In the genomic region with DNA sequence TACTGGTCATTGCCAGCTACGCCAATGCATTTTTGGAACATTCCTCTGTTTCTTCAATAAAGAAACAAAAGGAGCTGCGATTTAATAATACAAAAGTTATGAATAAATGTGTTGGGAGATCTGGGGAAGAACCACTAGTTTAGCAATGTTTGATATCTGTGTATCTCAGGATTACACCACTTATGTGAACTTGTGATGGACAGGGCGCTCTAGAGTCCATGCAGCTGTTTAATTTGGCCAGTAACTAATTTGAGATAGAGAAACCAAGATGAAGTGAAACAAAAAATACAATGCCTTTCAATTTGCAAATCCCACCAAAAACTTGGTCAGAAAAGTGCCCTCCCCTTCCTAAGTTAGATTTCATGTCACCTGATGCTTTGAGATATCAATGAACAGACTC, we compare ENCODE assay signal across 44 cellular contexts. TPM values are rescaled to one million over a fixed set of nuclear protein-coding genes. Genes with fewer than 3 reads are reported as not detected.
"Had no signal": no experiment of that assay in that cellular context is flagged by ENCODE, and none has a peak within 500 bp of the region (broad histone marks: within the 10 kb centered on the region; RNA-seq: fewer than 3 reads in every experiment).

No MANE protein-coding gene starts in this region.

- H3K4me1 Mint-ChIP-seq: activated naive CD4-positive, alpha-beta T cell treated with anti-CD3 and anti-CD28 coated beads, Interleukin-2, amount 10 ng/mL, durations not matched to agents 7 days and 5 days; activated naive CD4-positive, alpha-beta T cell treated with anti-CD3 and anti-CD28 coated beads, Interleukin-2, amount 50 U/mL, for 24 hours; activated naive CD8-positive, alpha-beta T cell treated with anti-CD3 and anti-CD28 coated beads for 36 hours; activated naive CD8-positive, alpha-beta T cell treated with anti-CD3 and anti-CD28 coated beads, Interleukin-2, amount 10 ng/mL, durations not matched to agents 7 days and 5 days; activated naive CD8-positive, alpha-beta T cell treated with anti-CD3 and anti-CD28 coated beads, Interleukin-2, amount 50 U/mL, for 24 hours; activated T-helper 17 cell treated with anti-CD3 and anti-CD28 coated beads, Interleukin-2, amount 50 U/mL, for 72 hours; brain; central memory CD8-positive, alpha-beta T cell had no signal

- DNase-seq: activated effector memory CD4-positive, alpha-beta T cell treated with anti-CD3 and anti-CD28 coated beads, Interleukin-2, amount 50 U/mL, for 16 hours; activated effector memory CD4-positive, alpha-beta T cell treated with Interleukin-2 at 50 U/mL for 16 hours; activated gamma-delta T cell; activated gamma-delta T cell treated with Interleukin-2 at 50 U/mL for 16 hours; activated naive CD4-positive, alpha-beta T cell; activated naive CD4-positive, alpha-beta T cell treated with anti-CD3 and anti-CD28 coated beads for 36 hours; activated naive CD4-positive, alpha-beta T cell treated with anti-CD3 and anti-CD28 coated beads, Interleukin-2, amount 10 ng/mL, durations not matched to agents 7 days and 5 days; activated naive CD4-positive, alpha-beta T cell treated with anti-CD3 and anti-CD28 coated beads, Interleukin-2, amount 50 U/mL, for 16 hours; activated naive CD4-positive, alpha-beta T cell treated with Interleukin-2 at 50 U/mL for 16 hours; activated naive CD8-positive, alpha-beta T cell treated with anti-CD3 and anti-CD28 coated beads for 36 hours; activated naive CD8-positive, alpha-beta T cell treated with anti-CD3 and anti-CD28 coated beads, Interleukin-2, amount 10 ng/mL, durations not matched to agents 7 days and 5 days; activated naive CD8-positive, alpha-beta T cell treated with anti-CD3 and anti-CD28 coated beads, Interleukin-2, amount 50 U/mL, for 24 hours; activated T-cell treated with anti-CD3 and anti-CD28 coated beads, Interleukin-2, amount 50 U/mL, for 1 hour; activated T-cell treated with anti-CD3 and anti-CD28 coated beads, Interleukin-2, amount 50 U/mL, for 24 hours; activated T-cell treated with anti-CD3 and anti-CD28 coated beads, Interleukin-2, amount 50 U/mL, for 4 hours; activated T-cell treated with anti-CD3 and anti-CD28 coated beads, Interleukin-2, amount 50 U/mL, for 48 hours; activated T-cell treated with anti-CD3 and anti-CD28 coated beads, Interleukin-2, amount 50 U/mL, for 72 hours; adrenal gland; amniotic stem cell; amygdala; anterior cingulate cortex; aorta; body of pancreas; brain microvascular endothelial cell; caudate nucleus; central memory CD4-positive, alpha-beta T cell; cerebellar nuclear complex had no signal

- H3K4me3 ChIP-seq: adrenal gland, ascending aorta, body of pancreas, breast epithelium, cardiac muscle cell had no signal

- H3K27ac Mint-ChIP-seq: activated naive CD4-positive, alpha-beta T cell treated with anti-CD3 and anti-CD28 coated beads for 36 hours; activated naive CD4-positive, alpha-beta T cell treated with anti-CD3 and anti-CD28 coated beads, Interleukin-2, amount 10 ng/mL, durations not matched to agents 7 days and 5 days; activated naive CD4-positive, alpha-beta T cell treated with anti-CD3 and anti-CD28 coated beads, Interleukin-2, amount 50 U/mL, for 24 hours; activated naive CD4-positive, alpha-beta T cell treated with anti-CD3 and anti-CD28 coated beads, Interleukin-2, amount 50 U/mL, for 72 hours; activated naive CD8-positive, alpha-beta T cell; activated naive CD8-positive, alpha-beta T cell treated with anti-CD3 and anti-CD28 coated beads for 36 hours; activated naive CD8-positive, alpha-beta T cell treated with anti-CD3 and anti-CD28 coated beads, Interleukin-2, amount 10 ng/mL, durations not matched to agents 7 days and 5 days; activated naive CD8-positive, alpha-beta T cell treated with anti-CD3 and anti-CD28 coated beads, Interleukin-2, amount 50 U/mL, for 24 hours; activated T-cell treated with anti-CD3 and anti-CD28 coated beads, Interleukin-2, amount 50 U/mL, for 24 hours; activated T-cell treated with anti-CD3 and anti-CD28 coated beads, Interleukin-2, amount 50 U/mL, for 72 hours; activated T-helper 1 cell treated with anti-CD3 and anti-CD28 coated beads, Interleukin-12 subunit alpha, Interleukin-12 subunit beta, Interleukin-2, Interleukin-4 antibody, amounts not matched to agents 30 ng/mL and 10 ng/mL and 1 ng/mL, durations not matched to agents 14 hours and 24 hours and 36 hours; activated T-helper 17 cell treated with anti-CD3 and anti-CD28 coated beads, Interleukin-2, amount 50 U/mL, for 72 hours; activated T-helper 2 cell treated with anti-CD3 and anti-CD28 coated beads, Interferon-gamma antibody, Interleukin-2, Interleukin-4, amounts not matched to agents 10 μg/mL and 5 μg/mL and 100 μg/mL, durations not matched to agents 14 hours and 24 hours and 36 hours; brain had no signal

- H3K36me3 Mint-ChIP-seq: activated naive CD4-positive, alpha-beta T cell treated with anti-CD3 and anti-CD28 coated beads, Interleukin-2, amount 10 ng/mL, durations not matched to agents 7 days and 5 days; activated naive CD4-positive, alpha-beta T cell treated with anti-CD3 and anti-CD28 coated beads, Interleukin-2, amount 50 U/mL, for 24 hours; activated naive CD8-positive, alpha-beta T cell; activated naive CD8-positive, alpha-beta T cell treated with anti-CD3 and anti-CD28 coated beads for 36 hours; activated naive CD8-positive, alpha-beta T cell treated with anti-CD3 and anti-CD28 coated beads, Interleukin-2, amount 10 ng/mL, durations not matched to agents 7 days and 5 days; brain had no signal

- H3K27me3 ChIP-seq: adrenal gland, ascending aorta, body of pancreas, brain microvascular endothelial cell, breast epithelium had no signal

- H3K4me1 ChIP-seq: adrenal gland, ascending aorta, body of pancreas, breast epithelium had no signal

- H3K9me3 Mint-ChIP-seq: activated naive CD4-positive, alpha-beta T cell treated with anti-CD3 and anti-CD28 coated beads for 36 hours; activated naive CD4-positive, alpha-beta T cell treated with anti-CD3 and anti-CD28 coated beads, Interleukin-2, amount 10 ng/mL, durations not matched to agents 7 days and 5 days; activated naive CD4-positive, alpha-beta T cell treated with anti-CD3 and anti-CD28 coated beads, Interleukin-2, amount 50 U/mL, for 24 hours; activated naive CD8-positive, alpha-beta T cell treated with anti-CD3 and anti-CD28 coated beads, Interleukin-2, amount 10 ng/mL, durations not matched to agents 7 days and 5 days; activated T-cell treated with anti-CD3 and anti-CD28 coated beads, Interleukin-2, amount 50 U/mL, for 24 hours; activated T-cell treated with anti-CD3 and anti-CD28 coated beads, Interleukin-2, amount 50 U/mL, for 72 hours; activated T-helper 1 cell treated with anti-CD3 and anti-CD28 coated beads, Interleukin-12 subunit alpha, Interleukin-12 subunit beta, Interleukin-2, Interleukin-4 antibody, amounts not matched to agents 30 ng/mL and 10 ng/mL and 1 ng/mL, durations not matched to agents 14 hours and 24 hours and 36 hours; activated T-helper 17 cell treated with anti-CD3 and anti-CD28 coated beads, Interleukin-2, amount 50 U/mL, for 72 hours; activated T-helper 2 cell treated with anti-CD3 and anti-CD28 coated beads, Interferon-gamma antibody, Interleukin-2, Interleukin-4, amounts not matched to agents 10 μg/mL and 5 μg/mL and 100 μg/mL, durations not matched to agents 14 hours and 24 hours and 36 hours; central memory CD8-positive, alpha-beta T cell had no signal

- H3K27ac ChIP-seq: adrenal gland, ascending aorta, body of pancreas, brain microvascular endothelial cell, breast epithelium, cardiac muscle cell had no signal

- H3K4me3 Mint-ChIP-seq: activated naive CD4-positive, alpha-beta T cell treated with anti-CD3 and anti-CD28 coated beads for 36 hours; activated naive CD4-positive, alpha-beta T cell treated with anti-CD3 and anti-CD28 coated beads, Interleukin-2, amount 10 ng/mL, durations not matched to agents 7 days and 5 days; activated naive CD4-positive, alpha-beta T cell treated with anti-CD3 and anti-CD28 coated beads, Interleukin-2, amount 50 U/mL, for 24 hours; activated naive CD8-positive, alpha-beta T cell; activated naive CD8-positive, alpha-beta T cell treated with anti-CD3 and anti-CD28 coated beads for 36 hours; activated naive CD8-positive, alpha-beta T cell treated with anti-CD3 and anti-CD28 coated beads, Interleukin-2, amount 10 ng/mL, durations not matched to agents 7 days and 5 days; activated naive CD8-positive, alpha-beta T cell treated with anti-CD3 and anti-CD28 coated beads, Interleukin-2, amount 50 U/mL, for 24 hours; activated T-cell treated with anti-CD3 and anti-CD28 coated beads, Interleukin-2, amount 50 U/mL, for 24 hours; activated T-cell treated with anti-CD3 and anti-CD28 coated beads, Interleukin-2, amount 50 U/mL, for 4 hours; activated T-cell treated with anti-CD3 and anti-CD28 coated beads, Interleukin-2, amount 50 U/mL, for 72 hours; activated T-helper 1 cell treated with anti-CD3 and anti-CD28 coated beads, Interleukin-12 subunit alpha, Interleukin-12 subunit beta, Interleukin-2, Interleukin-4 antibody, amounts not matched to agents 30 ng/mL and 10 ng/mL and 1 ng/mL, durations not matched to agents 14 hours and 24 hours and 36 hours; activated T-helper 17 cell treated with anti-CD3 and anti-CD28 coated beads, Interleukin-2, amount 50 U/mL, for 72 hours; brain; central memory CD8-positive, alpha-beta T cell had no signal

- H3K9me3 ChIP-seq: adrenal gland, ascending aorta, body of pancreas had no signal

- ATAC-seq: activated naive CD4-positive, alpha-beta T cell treated with anti-CD3 and anti-CD28 coated beads, Interleukin-2, amount 50 U/mL, for 72 hours; activated naive CD8-positive, alpha-beta T cell treated with anti-CD3 and anti-CD28 coated beads, Interleukin-2, amount 50 U/mL, for 24 hours; activated T-cell treated with anti-CD3 and anti-CD28 coated beads, Interleukin-2, amount 50 U/mL, for 4 hours; activated T-cell treated with anti-CD3 and anti-CD28 coated beads, Interleukin-2, amount 50 U/mL, for 72 hours; activated T-helper 17 cell treated with anti-CD3 and anti-CD28 coated beads, Interleukin-2, amount 50 U/mL, for 72 hours; body of pancreas had no signal

- H3K36me3 ChIP-seq: adrenal gland, ascending aorta, brain microvascular endothelial cell, breast epithelium, cardiac muscle cell had no signal

- FAIRE-seq: astrocyte, bronchial epithelial cell had no signal

RNA-seq across cellular contexts. Expression of gene DCDC2C, which starts 6.8 kb away (rescaled TPM):
- total RNA-seq: activated naive CD4-positive, alpha-beta T cell treated with anti-CD3 and anti-CD28 coated beads for 36 hours; activated naive CD4-positive, alpha-beta T cell treated with anti-CD3 and anti-CD28 coated beads, Interleukin-2, amount 50 U/mL, for 72 hours; activated naive CD8-positive, alpha-beta T cell treated with anti-CD3 and anti-CD28 coated beads for 36 hours; activated naive CD8-positive, alpha-beta T cell treated with anti-CD3 and anti-CD28 coated beads, Interleukin-2, amount 10 ng/mL, durations not matched to agents 7 days and 5 days; activated T-cell treated with anti-CD3 and anti-CD28 coated beads, Interleukin-2, amount 50 U/mL, for 4 hours; activated T-cell treated with anti-CD3 and anti-CD28 coated beads, Interleukin-2, amount 50 U/mL, for 72 hours; activated T-helper 1 cell treated with anti-CD3 and anti-CD28 coated beads, Interleukin-12 subunit alpha, Interleukin-12 subunit beta, Interleukin-2, Interleukin-4 antibody, amounts not matched to agents 30 ng/mL and 10 ng/mL and 1 ng/mL, durations not matched to agents 14 hours and 24 hours and 36 hours; activated T-helper 17 cell treated with anti-CD3 and anti-CD28 coated beads, Interleukin-2, amount 50 U/mL, for 72 hours; activated T-helper 2 cell treated with anti-CD3 and anti-CD28 coated beads, Interferon-gamma antibody, Interleukin-2, Interleukin-4, amounts not matched to agents 10 μg/mL and 5 μg/mL and 100 μg/mL, durations not matched to agents 14 hours and 24 hours and 36 hours; astrocyte; body of pancreas; bronchial epithelial cell; cardiac muscle cell; cardiac septum; cerebellum; chondrocyte had no signal
- polyA plus RNA-seq: adipose tissue, cardiac muscle cell had no signal

RNA-seq across cellular contexts. Expression of gene ALLC, which starts 38.5 kb away (rescaled TPM):
- total RNA-seq: activated naive CD4-positive, alpha-beta T cell treated with anti-CD3 and anti-CD28 coated beads for 36 hours; activated naive CD4-positive, alpha-beta T cell treated with anti-CD3 and anti-CD28 coated beads, Interleukin-2, amount 50 U/mL, for 72 hours; activated naive CD8-positive, alpha-beta T cell treated with anti-CD3 and anti-CD28 coated beads for 36 hours; activated naive CD8-positive, alpha-beta T cell treated with anti-CD3 and anti-CD28 coated beads, Interleukin-2, amount 10 ng/mL, durations not matched to agents 7 days and 5 days; activated T-cell treated with anti-CD3 and anti-CD28 coated beads, Interleukin-2, amount 50 U/mL, for 4 hours; activated T-cell treated with anti-CD3 and anti-CD28 coated beads, Interleukin-2, amount 50 U/mL, for 72 hours; activated T-helper 1 cell treated with anti-CD3 and anti-CD28 coated beads, Interleukin-12 subunit alpha, Interleukin-12 subunit beta, Interleukin-2, Interleukin-4 antibody, amounts not matched to agents 30 ng/mL and 10 ng/mL and 1 ng/mL, durations not matched to agents 14 hours and 24 hours and 36 hours; activated T-helper 17 cell treated with anti-CD3 and anti-CD28 coated beads, Interleukin-2, amount 50 U/mL, for 72 hours; activated T-helper 2 cell treated with anti-CD3 and anti-CD28 coated beads, Interferon-gamma antibody, Interleukin-2, Interleukin-4, amounts not matched to agents 10 μg/mL and 5 μg/mL and 100 μg/mL, durations not matched to agents 14 hours and 24 hours and 36 hours; aorta; ascending aorta; astrocyte; body of pancreas; bronchial epithelial cell; cardiac muscle cell; cardiac septum; cerebellum; chondrocyte had no signal
- polyA plus RNA-seq: cardiac muscle cell had no signal
